Comparison of ENCODE assay signal across 6 cellular contexts in the genomic region with DNA sequence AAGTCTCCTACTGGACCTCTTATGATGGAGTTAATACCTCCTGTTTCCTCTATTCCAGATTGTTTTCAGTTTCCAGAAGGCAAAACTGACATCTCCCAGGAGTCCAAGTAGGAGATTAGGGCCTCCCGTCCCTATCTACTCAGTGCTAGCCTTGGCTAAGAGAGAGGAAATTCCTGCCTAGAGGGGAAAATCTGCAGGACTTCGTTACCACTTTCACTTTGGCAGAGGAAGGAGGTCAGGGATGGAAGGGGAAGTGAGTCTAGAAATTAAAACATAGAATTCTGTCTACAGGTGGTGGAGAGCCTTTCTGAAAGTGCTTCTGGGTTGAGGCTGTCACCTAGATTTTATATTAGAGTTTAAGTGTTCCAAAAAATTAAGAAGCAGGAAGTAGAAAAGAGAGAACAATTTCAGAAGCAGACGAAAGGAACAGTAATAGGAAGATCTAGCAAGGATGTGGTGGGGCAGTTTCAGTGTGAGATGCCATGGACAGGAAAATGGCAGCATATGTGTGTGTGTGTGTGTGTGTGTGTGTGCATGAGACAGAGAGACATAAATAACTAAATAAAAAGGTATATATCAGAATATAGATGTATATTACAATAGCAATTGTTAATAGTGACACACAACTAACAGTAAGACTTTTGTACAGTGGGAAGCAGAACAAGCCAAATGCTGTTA. TPM values are rescaled to one million over a fixed set of nuclear protein-coding genes. Genes with fewer than 3 reads are reported as not detected.
DNase-seq lines count a peak whose midpoint lies in the region; ATAC-seq and TF ChIP-seq lines count a peak whose summit lies in the region.

No MANE protein-coding gene starts in this region.

- H3K9me3 ChIP-seq in mucosa of descending colon: no peaks in the 10 kb centered on the region

- intact Hi-C loops in natural killer cell (cut with micrococcal nuclease): no loop called here
- intact Hi-C loops in mucosa of descending colon (cut with DNase I, micrococcal nuclease): no loop called here

- H3K27me3 Mint-ChIP-seq in T-helper 2 cell treated with Interferon-gamma antibody and Interleukin-4, amounts not matched to agents 5 μg/mL and 100 μg/mL, for 36 hours (ENCODE audit: low read depth): peaks cover 3% of the 10 kb centered on the region
- peaks cover 8 to 16% of the 10 kb centered on the region in 2 donors for H3K27me3 Mint-ChIP-seq in natural killer cell (ENCODE audit: low read depth in 2 of 2)

- ATAC-seq in natural killer cell: no peak
- ATAC-seq in mucosa of descending colon: no peak
- no peak for ATAC-seq in HG03378 (IDR thresholded peaks at IDR 0.05; ENCODE audit: unreplicated experiment)

- DNase-seq in HCEC 1CT (peak; percentile 23), natural killer cell (no peak), mucosa of descending colon (no peak), NCI-H2227 (lab: John Stamatoyannopoulos, UW; ENCODE audit: unreplicated experiment) (no peak)
- DNase-seq in T-helper 2 cell treated with Interferon-gamma antibody and Interleukin-4, amounts not matched to agents 5 μg/mL and 100 μg/mL, for 36 hours (ENCODE audit: low spot score): no peak

- peaks cover 31% of the 10 kb centered on the region for H3K4me1 Mint-ChIP-seq in T-helper 2 cell treated with Interferon-gamma antibody and Interleukin-4, amounts not matched to agents 5 μg/mL and 100 μg/mL, for 36 hours (ENCODE audit: low read depth)
- H3K4me1 Mint-ChIP-seq in natural killer cell: peaks cover 43 to 44% of the 10 kb centered on the region in 2 donors

- H3K36me3 Mint-ChIP-seq in T-helper 2 cell treated with Interferon-gamma antibody and Interleukin-4, amounts not matched to agents 5 μg/mL and 100 μg/mL, for 36 hours (ENCODE audit: low read depth): no peaks in the 10 kb centered on the region
- no peaks in the 10 kb centered on the region for H3K36me3 Mint-ChIP-seq in natural killer cell

- H3K4me3 Mint-ChIP-seq in T-helper 2 cell treated with Interferon-gamma antibody and Interleukin-4, amounts not matched to agents 5 μg/mL and 100 μg/mL, for 36 hours: peak overlapping the region; percentile 58
- H3K4me3 Mint-ChIP-seq in natural killer cell: peak overlapping the region; percentile 47

- H3K9me3 Mint-ChIP-seq in T-helper 2 cell treated with Interferon-gamma antibody and Interleukin-4, amounts not matched to agents 5 μg/mL and 100 μg/mL, for 36 hours: no peaks in the 10 kb centered on the region
- peaks cover 0 to 2% of the 10 kb centered on the region in 2 donors for H3K9me3 Mint-ChIP-seq in natural killer cell

- TF ChIP-seq CTCF in natural killer cell (IDR thresholded peaks at IDR 0.05) (no peak), mucosa of descending colon (IDR thresholded peaks at IDR 0.05) (no peak)

- peak overlapping the region; percentile 62 for H3K27ac Mint-ChIP-seq in T-helper 2 cell treated with Interferon-gamma antibody and Interleukin-4, amounts not matched to agents 5 μg/mL and 100 μg/mL, for 36 hours
- H3K27ac Mint-ChIP-seq in natural killer cell: peak overlapping the region; percentile 88 to 90

- no peaks in the 10 kb centered on the region for H3K4me1 ChIP-seq in mucosa of descending colon (ENCODE audit: low read depth)

- H3K36me3 ChIP-seq in mucosa of descending colon (ENCODE audit: low read depth): no peaks in the 10 kb centered on the region

- H3K4me3 ChIP-seq in mucosa of descending colon: no peak overlapping the region

RNA-seq across cellular contexts. Expression of a gene that starts 2.4 kb away (rescaled TPM):
- total RNA-seq in natural killer cell (10 to 100 TPM in 1 of 3 donors, 1 to 10 TPM in 2; 7.6 to 14.7 (median 9.8) TPM), mucosa of descending colon (10 to 100 TPM; 17.6 to 21.7 (median 19.4) TPM)

RNA-seq across cellular contexts. Expression of a gene that starts 16.6 kb away (rescaled TPM):
- total RNA-seq in natural killer cell (not detected), mucosa of descending colon (not detected)

RNA-seq across cellular contexts. Expression of a gene that starts 26.9 kb away (rescaled TPM):
- total RNA-seq in natural killer cell: not detected
- not detected for total RNA-seq in mucosa of descending colon

RNA-seq across cellular contexts. Expression of a gene that starts 28.9 kb away (rescaled TPM):
- not detected for total RNA-seq in natural killer cell
- total RNA-seq in mucosa of descending colon: not detected

RNA-seq across cellular contexts. Expression of a gene that starts 33.4 kb away (rescaled TPM):
- total RNA-seq in natural killer cell (not detected), mucosa of descending colon (under 1 TPM; 0.32 to 0.95 (median 0.67) TPM)
